12 cellular contexts compared by ENCODE assay signal in genomic region chr4:159390648-159391047, GRCh38.
DNase-seq lines count a peak whose midpoint lies in the region; ATAC-seq and TF ChIP-seq lines count a peak whose summit lies in the region.
"Had no signal": no experiment of that assay in that cellular context is flagged by ENCODE, and none has a peak within 500 bp of the region (broad histone marks: within the 10 kb centered on the region; RNA-seq: fewer than 3 reads in every experiment).

No MANE protein-coding gene starts in this region.

- no peak overlapping the region for H3K9ac ChIP-seq in mammary epithelial cell (ENCODE audit: insufficient read depth, low read length)
- no peak overlapping the region for H3K9ac ChIP-seq in neuronal stem cell (ENCODE audit: low read depth, low read length, poor library complexity)

- POLR2A ChIA-PET in BJ (lab: Charles Lee), result no interaction called here
- POLR2A ChIA-PET in naive thymus-derived CD4-positive, alpha-beta T cell (lab: Charles Lee), result no interaction called here

- peaks cover 9% of the 10 kb centered on the region for H3K9me3 ChIP-seq in mammary epithelial cell (replicated peaks; ENCODE audit: insufficient read depth, low read length)
- peaks cover 5% of the 10 kb centered on the region for H3K9me3 ChIP-seq in mesodermal cell (ENCODE audit: control insufficient read depth, low read length)
- no peaks in the 10 kb centered on the region for H3K9me3 ChIP-seq in naive thymus-derived CD4-positive, alpha-beta T cell (ENCODE audit: control insufficient read depth in 2 of 3, low read length in 3 of 3)
- H3K9me3 ChIP-seq in neuronal stem cell (replicated peaks in 1 of 2; ENCODE audit: control insufficient read depth in 2 of 2, insufficient read depth in 1 of 2, low read depth in 1 of 2, low read length in 2 of 2), result peaks cover 2 to 5% of the 10 kb centered on the region in 2 donors

- 3% methylated on average over 10 of the region's 12 CpGs for WGBS in mammary epithelial cell (ENCODE audit: low coverage, missing lambda C conversion rate)
- WGBS in mesodermal cell (ENCODE audit: insufficient coverage in 2 of 2), 2 experiments, result 83 to 96% methylated on average over 11 to 12 of the region's 12 CpGs
- WGBS in neuronal stem cell (ENCODE audit: extremely low coverage in 2 of 2, insufficient read length in 2 of 2, insufficient replicate concordance in 1 of 2), 2 donors, result no CpG with 5 or more reads among the region's 12 CpGs

- no peak overlapping the region for H2BK15ac ChIP-seq in neuronal stem cell (ENCODE audit: low read length)

- H3K4me3 ChIP-seq in BJ (ENCODE audit: low read depth, low read length) (no peak overlapping the region), mammary epithelial cell (replicated peaks in 1 of 3; ENCODE audit: insufficient read depth in 1 of 3, low read depth in 2 of 3, low read length in 3 of 3) (no peak overlapping the region), mesodermal cell (ENCODE audit: extremely low read depth, insufficient read depth, low read length, poor library complexity, severe bottlenecking) (no peak overlapping the region), neuronal stem cell (ENCODE audit: low read length in 2 of 2) (no peak overlapping the region)
- H3K4me3 ChIP-seq in naive thymus-derived CD4-positive, alpha-beta T cell (ENCODE audit: low read length), result no peak overlapping the region

- no peak overlapping the region for H3K27ac Mint-ChIP-seq in naive thymus-derived CD4-positive, alpha-beta T cell

- no peak overlapping the region for H3K14ac ChIP-seq in neuronal stem cell (ENCODE audit: low read length)

- no peak overlapping the region for H2BK5ac ChIP-seq in neuronal stem cell (ENCODE audit: low read length)

- H3K79me2 ChIP-seq in mammary epithelial cell (ENCODE audit: insufficient read depth, low read length), result no peaks in the 10 kb centered on the region

- no peaks in the 10 kb centered on the region for H3K79me1 ChIP-seq in neuronal stem cell (ENCODE audit: low read depth, low read length)

- DNase-seq in BJ (ENCODE audit: low read depth) (peak; percentile 47), M059J (ENCODE audit: low read depth) (peak; percentile 99), mammary epithelial cell (peak; percentile 99), iPS-NIHi11 (ENCODE audit: low spot score) (no peak), neuronal stem cell (ENCODE audit: low spot score) (no peak)
- DNase-seq in stimulated activated CD4-positive, alpha-beta T cell treated with anti-CD3 and anti-CD28 coated beads, Interleukin-2, amount 100 ng/mL, for 24 hours, result no peak
- no peak for DNase-seq in naive thymus-derived CD4-positive, alpha-beta T cell
- DNase-seq: activated naive CD4-positive, alpha-beta T cell treated with anti-CD3 and anti-CD28 coated beads, Interleukin-2, amount 50 U/mL, for 16 hours; DMS 273 treated with DMSO at 0.1 percent for 48 hours; NCI-H524; WERI-Rb-1 had no signal

- no peak overlapping the region for H3K18ac ChIP-seq in neuronal stem cell (ENCODE audit: low read length)

- no peak overlapping the region for H4K8ac ChIP-seq in neuronal stem cell (ENCODE audit: low read depth, low read length)

- TF ChIP-seq CTCF in BJ (IDR thresholded peaks at IDR 0.05; ENCODE audit: insufficient read depth, low read depth, low read length), result no peak
- no peak for TF ChIP-seq CTCF in mammary epithelial cell (conservative IDR thresholded peaks at IDR 0.05 in 1 of 2, IDR thresholded peaks at IDR 0.05 in 1 of 2; ENCODE audit: extremely low read depth in 1 of 2, insufficient read depth in 1 of 2, low read depth in 1 of 2, low read length in 2 of 2)

- ATAC-seq in naive thymus-derived CD4-positive, alpha-beta T cell, result no peak

- no peaks in the 10 kb centered on the region for H3K36me3 Mint-ChIP-seq in naive thymus-derived CD4-positive, alpha-beta T cell

- in situ Hi-C loops in mammary epithelial cell (cut with MboI; ENCODE audit: low sequenced_read_pairs in 2 of 2), result no loop called here

- no peaks in the 10 kb centered on the region for H4K20me1 ChIP-seq in mammary epithelial cell (ENCODE audit: insufficient read depth, low read length)

- H3K4me1 Mint-ChIP-seq in naive thymus-derived CD4-positive, alpha-beta T cell, result peaks cover 0 to 6% (median 0%) of the 10 kb centered on the region in 7 donors

- peak overlapping the region; percentile 52 for H3K27ac ChIP-seq in mammary epithelial cell (ENCODE audit: insufficient read depth, low read depth, low read length)
- peak overlapping the region; percentile 75 for H3K27ac ChIP-seq in mesodermal cell (ENCODE audit: low read depth, low read length, severe bottlenecking)
- H3K27ac ChIP-seq in naive thymus-derived CD4-positive, alpha-beta T cell (ENCODE audit: low read depth, low read length), result no peak overlapping the region
- no peak overlapping the region for H3K27ac ChIP-seq in neuronal stem cell (replicated peaks; ENCODE audit: low read length)
- H3K27ac ChIP-seq: WERI-Rb-1 had no signal

- H4K91ac ChIP-seq in neuronal stem cell (ENCODE audit: low read depth, low read length, poor library complexity), result no peak overlapping the region

- peak overlapping the region; percentile 53 for H3K4me2 ChIP-seq in mammary epithelial cell (ENCODE audit: insufficient read depth, low read depth, low read length)
- no peak overlapping the region for H3K4me2 ChIP-seq in neuronal stem cell (ENCODE audit: insufficient read depth, low read length, poor library complexity, severe bottlenecking)

- H3K4me3 Mint-ChIP-seq in naive thymus-derived CD4-positive, alpha-beta T cell, result peak overlapping the region in 1 of 10 donors; percentile 37

- H2AFZ ChIP-seq in mammary epithelial cell (ENCODE audit: low read depth, low read length), result peak overlapping the region; percentile 78
- no peak overlapping the region for H2AFZ ChIP-seq in neuronal stem cell (ENCODE audit: low read length)

- intact Hi-C loops in mammary epithelial cell (cut with micrococcal nuclease), result loop anchor here (5.0 kb wide), 1 partner anchor 57 kb away; no protein-coding TSS in a partner anchor
- intact Hi-C loops in naive thymus-derived CD4-positive, alpha-beta T cell (cut with micrococcal nuclease), result no loop called here

- H3K36me3 ChIP-seq in BJ (ENCODE audit: control insufficient read depth, insufficient read depth, low read length) (no peaks in the 10 kb centered on the region), mammary epithelial cell (ENCODE audit: insufficient read depth, low read length) (no peaks in the 10 kb centered on the region), mesodermal cell (ENCODE audit: control insufficient read depth, insufficient read depth, low read length) (no peaks in the 10 kb centered on the region), neuronal stem cell (replicated peaks in 1 of 2; ENCODE audit: control insufficient read depth in 2 of 2, insufficient read depth in 2 of 2, low read length in 2 of 2) (no peaks in the 10 kb centered on the region)
- no peaks in the 10 kb centered on the region for H3K36me3 ChIP-seq in naive thymus-derived CD4-positive, alpha-beta T cell (ENCODE audit: control insufficient read depth in 2 of 3, insufficient read depth in 3 of 3, low read length in 3 of 3)
- H3K36me3 ChIP-seq: WERI-Rb-1 had no signal

- H2BK120ac ChIP-seq in neuronal stem cell (ENCODE audit: low read depth, low read length), result no peak overlapping the region

- H2AK5ac ChIP-seq in neuronal stem cell (ENCODE audit: low read depth, low read length), result no peak overlapping the region

- H3K4ac ChIP-seq in neuronal stem cell (ENCODE audit: low read length), result no peak overlapping the region

- H3K4me1 ChIP-seq in mammary epithelial cell (ENCODE audit: insufficient read depth, low read length) (peaks cover 10% of the 10 kb centered on the region), mesodermal cell (ENCODE audit: control insufficient read depth, insufficient read depth, low read length, poor library complexity, severe bottlenecking) (peaks cover 5% of the 10 kb centered on the region), neuronal stem cell (ENCODE audit: control insufficient read depth in 2 of 2, insufficient read depth in 1 of 2, low read depth in 1 of 2, low read length in 2 of 2) (no peaks in the 10 kb centered on the region)
- no peaks in the 10 kb centered on the region for H3K4me1 ChIP-seq in naive thymus-derived CD4-positive, alpha-beta T cell (ENCODE audit: control insufficient read depth in 2 of 2, insufficient read depth in 2 of 2, low read length in 2 of 2)

- H3K9me3 Mint-ChIP-seq in naive thymus-derived CD4-positive, alpha-beta T cell, result peaks cover 0 to 18% (median 9%) of the 10 kb centered on the region in 11 donors

- CTCF ChIA-PET in BJ (lab: Yijun Ruan, JAX), result interaction anchor here (0.9 kb wide), 1 partner anchor 24 kb away, joined by 3 read pairs; no protein-coding TSS in a partner anchor
- CTCF ChIA-PET in mammary epithelial cell (lab: Charles Lee; ENCODE audit: low non-redundant PET), result no interaction called here
- CTCF ChIA-PET in naive thymus-derived CD4-positive, alpha-beta T cell (lab: Charles Lee), result no interaction called here

- no peak overlapping the region for H3K23ac ChIP-seq in neuronal stem cell (ENCODE audit: low read depth, low read length, poor library complexity)

- BruUV-seq in mammary epithelial cell (replicated peaks; lab: Mats Ljungman, UMichigan), result no TSS peak

- no peak overlapping the region for H2BK12ac ChIP-seq in neuronal stem cell (ENCODE audit: low read length)

- H3K27me3 Mint-ChIP-seq in naive thymus-derived CD4-positive, alpha-beta T cell, result peaks cover 3 to 22% (median 13%) of the 10 kb centered on the region in 5 donors

- no peaks in the 10 kb centered on the region for H3K27me3 ChIP-seq in BJ (ENCODE audit: control insufficient read depth, insufficient read depth, low read length)
- no peaks in the 10 kb centered on the region for H3K27me3 ChIP-seq in mammary epithelial cell (ENCODE audit: insufficient read depth, low read length)
- no peaks in the 10 kb centered on the region for H3K27me3 ChIP-seq in naive thymus-derived CD4-positive, alpha-beta T cell (ENCODE audit: control insufficient read depth in 2 of 2, insufficient read depth in 2 of 2, low read length in 2 of 2)
- no peaks in the 10 kb centered on the region for H3K27me3 ChIP-seq in neuronal stem cell (ENCODE audit: control insufficient read depth in 3 of 3, insufficient read depth in 3 of 3, low read depth in 1 of 3, low read length in 3 of 3)

- dilution Hi-C loops in mammary epithelial cell (cut with HindIII; ENCODE audit: low sequenced_read_pairs), result no loop called here

Comparison
In these comparisons a context has a peak if more than half of its experiments do, and no peak if none do; other contexts are left out.
1. DNase-seq: peak in BJ (single experiment), M059J (single experiment) and mammary epithelial cell (single experiment); none in stimulated activated CD4-positive, alpha-beta T cell treated with anti-CD3 and anti-CD28 coated beads, Interleukin-2, amount 100 ng/mL, for 24 hours (0 of 2), iPS-NIHi11 (single experiment), naive thymus-derived CD4-positive, alpha-beta T cell (0 of 9) and neuronal stem cell (single experiment).
2. H3K27ac ChIP-seq: peak in mammary epithelial cell (single experiment) and mesodermal cell (single experiment); none in naive thymus-derived CD4-positive, alpha-beta T cell (single experiment) and neuronal stem cell (single experiment).